Comparison of ENCODE assay signal across 15 cellular contexts in the genomic region with DNA sequence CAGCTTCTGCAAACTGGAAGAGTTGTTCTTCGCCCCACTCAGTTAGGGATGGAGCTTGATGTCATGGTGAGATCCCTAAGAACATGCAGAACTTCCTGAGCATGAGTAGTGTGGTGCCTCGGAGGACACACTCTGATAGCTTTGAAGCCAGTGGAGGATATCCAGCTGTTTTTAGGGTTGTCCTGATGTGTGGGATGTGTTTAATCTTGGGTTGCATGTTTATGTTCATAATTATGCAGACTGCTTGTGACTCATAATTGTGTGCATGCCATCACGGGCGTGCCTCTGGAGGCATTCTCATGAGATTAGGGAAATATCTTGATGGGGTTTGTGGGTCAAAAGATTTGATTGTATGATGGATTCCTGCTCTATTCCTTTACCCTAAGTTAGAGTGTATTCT.
DNase-seq lines count a peak whose midpoint lies in the region; TF ChIP-seq lines count a peak whose summit lies in the region.
"Had no signal": no experiment of that assay in that cellular context is flagged by ENCODE, and none has a peak within 500 bp of the region (broad histone marks: within the 10 kb centered on the region; RNA-seq: fewer than 3 reads in every experiment).

No MANE protein-coding gene starts in this region.

- CTCF ChIA-PET in HEK293 (lab: Yijun Ruan, JAX): interaction anchor here (0.6 kb wide), 1 partner anchor 17 kb away, joined by 3 read pairs; no protein-coding TSS in a partner anchor

- H3K9me3 ChIP-seq in HEK293 (ENCODE audit: control insufficient read depth, insufficient read depth, low read depth, low read length): no peaks in the 10 kb centered on the region
- H3K9me3 ChIP-seq in adipocyte (ENCODE audit: control insufficient read depth, low read length): no peaks in the 10 kb centered on the region
- peaks cover 0 to 7% (median 2%) of the 10 kb centered on the region in 8 donors for H3K9me3 ChIP-seq in spleen
- H3K9me3 ChIP-seq: right lobe of liver, upper lobe of right lung had no signal

- H3K36me3 ChIP-seq in HEK293 (ENCODE audit: control insufficient read depth in 2 of 2, insufficient read depth in 1 of 2, low read length in 2 of 2) (no peaks in the 10 kb centered on the region), adipocyte (ENCODE audit: control insufficient read depth, insufficient read depth, low read length, severe bottlenecking) (no peaks in the 10 kb centered on the region), spleen (no peaks in the 10 kb centered on the region)
- H3K36me3 ChIP-seq: right lobe of liver, upper lobe of right lung had no signal

- POLR2A ChIA-PET in HEK293 (lab: Yijun Ruan, JAX): no interaction called here

- 67 to 75% (median 72%) methylated on average over 4 of the region's 4 CpGs for WGBS in spleen, 5 donors

- no peak for TF ChIP-seq CTCF in HEK293 (tag by site-specific recombination; IDR thresholded peaks at IDR 0.05)
- TF ChIP-seq CTCF in fibroblast of pulmonary artery (IDR thresholded peaks at IDR 0.05; ENCODE audit: low read length, missing control alignments): no peak
- no peak for TF ChIP-seq CTCF in spleen (IDR thresholded peaks at IDR 0.05 in 8 of 11, conservative IDR thresholded peaks at IDR 0.05 in 3 of 11)
- no peak for TF ChIP-seq CTCF in GM10266 (IDR thresholded peaks at IDR 0.05; ENCODE audit: control insufficient read depth, insufficient read depth, low read depth, missing control alignments)

- no peaks in the 10 kb centered on the region for H3K4me1 ChIP-seq in HEK293 (ENCODE audit: control insufficient read depth, insufficient read depth, low read length)
- H3K4me1 ChIP-seq in adipocyte (ENCODE audit: control insufficient read depth, insufficient read depth, low read length): peaks cover 42% of the 10 kb centered on the region
- H3K4me1 ChIP-seq in spleen: peaks cover 0 to 8% (median 3%) of the 10 kb centered on the region in 6 donors
- H3K4me1 ChIP-seq: right lobe of liver, upper lobe of right lung had no signal

- TF ChIP-seq POLR2A in spleen (IDR thresholded peaks at IDR 0.05): no peak

- peak; percentile 81 for DNase-seq in adipocyte (ENCODE audit: low read depth)
- peak; percentile 51 for DNase-seq in fibroblast of pulmonary artery (ENCODE audit: low read depth)
- DNase-seq in spleen: no peak
- no peak for DNase-seq in activated CD8-positive, alpha-beta memory T cell treated with anti-CD3 and anti-CD28 coated beads for 24 hours
- no peak for DNase-seq in GM10266 (ENCODE audit: extremely low spot score)
- DNase-seq in activated CD4-positive, alpha-beta T cell treated with anti-CD3 and anti-CD28 coated beads, Interleukin-2, amount 50 U/mL, for 1 hour: no peak
- DNase-seq: activated B cell treated with CpG ODN at 0.5 μM for 24 hours; activated CD8-positive, alpha-beta memory T cell treated with anti-CD3 and anti-CD28 coated beads, Interleukin-2, amount 50 U/mL, for 48 hours; CD8-positive, alpha-beta memory T cell; GDM1; NCI-H345; right lobe of liver; SW 1271; upper lobe of right lung had no signal

- no peak overlapping the region for H3K27ac ChIP-seq in HEK293 (ENCODE audit: extremely low read depth, low read depth, low read length)
- H3K27ac ChIP-seq in spleen: peak overlapping the region in 5 of 8 donors; percentile 52 to 73 (median 69)
- H3K27ac ChIP-seq: right lobe of liver, upper lobe of right lung had no signal

- no peak overlapping the region for H3K9ac ChIP-seq in adipocyte (ENCODE audit: low read length)

- H3K4me3 ChIP-seq in HEK293 (ENCODE audit: low read depth, low read length): no peak overlapping the region
- no peak overlapping the region for H3K4me3 ChIP-seq in adipocyte (ENCODE audit: low read length)
- H3K4me3 ChIP-seq in fibroblast of pulmonary artery (replicated peaks; ENCODE audit: low read depth, low read length): no peak overlapping the region
- H3K4me3 ChIP-seq in spleen: no peak overlapping the region
- H3K4me3 ChIP-seq: right lobe of liver, upper lobe of right lung had no signal

- H3K27me3 ChIP-seq in adipocyte (replicated peaks; ENCODE audit: control insufficient read depth, insufficient read depth, low read length) (no peaks in the 10 kb centered on the region), spleen (replicated peaks in 1 of 7) (no peaks in the 10 kb centered on the region)
- H3K27me3 ChIP-seq: right lobe of liver, upper lobe of right lung had no signal

- intact Hi-C loops in spleen (cut with DNase I; ENCODE audit: low total_unique reads): no loop called here

TF ChIP-seq in HEK293, 187 proteins besides CTCF, POLR2A, EP300 and RAD21:
- TF ChIP-seq ZIC2 (tag by site-specific recombination; IDR thresholded peaks at IDR 0.05) (0 out of 2 replicates have a peak, but pooled peaks have one; percentile 28), ZNF146 (tag by site-specific recombination; IDR thresholded peaks at IDR 0.05) (no peak)

Comparison
In these comparisons a context has a peak if more than half of its experiments do, and no peak if none do; other contexts are left out.
1. DNase-seq: peak in adipocyte (single experiment) and fibroblast of pulmonary artery (single experiment); none in spleen (single experiment), activated CD8-positive, alpha-beta memory T cell treated with anti-CD3 and anti-CD28 coated beads for 24 hours (single experiment), GM10266 (single experiment) and activated CD4-positive, alpha-beta T cell treated with anti-CD3 and anti-CD28 coated beads, Interleukin-2, amount 50 U/mL, for 1 hour (single experiment).